Comparison of ENCODE assay signal across 9 cellular contexts in the genomic region with DNA sequence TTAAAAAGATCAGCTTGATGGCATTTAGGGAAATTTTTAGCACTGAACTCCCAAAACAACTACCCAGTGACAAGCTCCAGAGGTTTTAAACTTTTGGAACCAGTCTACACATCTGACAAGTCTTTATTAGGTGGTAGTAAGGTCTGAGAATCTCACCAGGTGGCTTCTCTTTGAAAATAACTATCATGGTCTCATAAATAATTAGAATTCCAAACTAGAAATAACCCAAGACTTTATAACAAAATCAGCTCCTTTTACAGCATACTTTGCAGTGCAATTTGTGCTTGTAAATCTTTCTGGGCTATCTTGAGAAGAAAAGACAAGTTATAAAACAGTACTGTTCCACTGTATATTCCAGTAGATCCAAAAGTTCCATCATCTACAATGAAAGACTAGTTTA.
A peak's percentile ranks its signal among the peaks of the same experiment; 100 is the strongest.
DNase-seq lines count a peak whose midpoint lies in the region; ATAC-seq and TF ChIP-seq lines count a peak whose summit lies in the region.
"Had no signal": no experiment of that assay in that cellular context is flagged by ENCODE, and none has a peak within 500 bp of the region (broad histone marks: within the 10 kb centered on the region; RNA-seq: fewer than 3 reads in every experiment).

No MANE protein-coding gene starts in this region.

- peaks cover 3% of the 10 kb centered on the region for H3K9me3 Mint-ChIP-seq in activated CD4-positive, alpha-beta T cell treated with anti-CD3 and anti-CD28 coated beads, Interleukin-2, amount 10 ng/mL, durations not matched to agents 24 days and 14 days
- H3K9me3 Mint-ChIP-seq in stimulated activated naive CD8-positive, alpha-beta T cell treated with anti-CD3 and anti-CD28 coated beads, Interleukin-15, amount 100 ng/mL, for 72 hours: no peaks in the 10 kb centered on the region

- TF ChIP-seq CTCF in gastroesophageal sphincter (IDR thresholded peaks at IDR 0.05) (no peak), omental fat pad (IDR thresholded peaks at IDR 0.05) (no peak)

- intact Hi-C loops in activated CD4-positive, alpha-beta T cell treated with anti-CD3 and anti-CD28 coated beads, Interleukin-2, amount 10 ng/mL, durations not matched to agents 24 days and 14 days (cut with micrococcal nuclease): loop anchor here (2.0 kb wide), 2 partner anchors 47 to 141 kb away; a partner anchor contains a TSS

- H3K4me1 Mint-ChIP-seq in activated CD4-positive, alpha-beta T cell treated with anti-CD3 and anti-CD28 coated beads, Interleukin-2, amount 10 ng/mL, durations not matched to agents 24 days and 14 days: peaks cover 14% of the 10 kb centered on the region
- H3K4me1 Mint-ChIP-seq in T-helper 17 cell: peaks cover 9% of the 10 kb centered on the region
- H3K4me1 Mint-ChIP-seq in stimulated activated naive CD8-positive, alpha-beta T cell treated with anti-CD3 and anti-CD28 coated beads, Interleukin-15, amount 100 ng/mL, for 72 hours: peaks cover 19% of the 10 kb centered on the region

- H3K4me3 ChIP-seq in gastroesophageal sphincter: peak overlapping the region; percentile 60 to 64

- no peak for TF ChIP-seq POLR2A in gastroesophageal sphincter (IDR thresholded peaks at IDR 0.05)

- H3K9me3 ChIP-seq in T-helper 17 cell (ENCODE audit: control insufficient read depth, low read length, poor library complexity, severe bottlenecking) (no peaks in the 10 kb centered on the region), gastroesophageal sphincter (no peaks in the 10 kb centered on the region)

- TF ChIP-seq EP300 in gastroesophageal sphincter (IDR thresholded peaks at IDR 0.05): no peak

- no peaks in the 10 kb centered on the region for H3K27me3 ChIP-seq in gastroesophageal sphincter

- peaks cover 0 to 19% (median 3%) of the 10 kb centered on the region in 3 donors for H3K4me1 ChIP-seq in gastroesophageal sphincter

- peaks cover 11% of the 10 kb centered on the region for H3K27me3 Mint-ChIP-seq in activated CD4-positive, alpha-beta T cell treated with anti-CD3 and anti-CD28 coated beads, Interleukin-2, amount 10 ng/mL, durations not matched to agents 24 days and 14 days
- no peaks in the 10 kb centered on the region for H3K27me3 Mint-ChIP-seq in T-helper 17 cell
- H3K27me3 Mint-ChIP-seq in stimulated activated naive CD8-positive, alpha-beta T cell treated with anti-CD3 and anti-CD28 coated beads, Interleukin-15, amount 100 ng/mL, for 72 hours: no peaks in the 10 kb centered on the region

- H3K4me3 Mint-ChIP-seq in activated CD4-positive, alpha-beta T cell treated with anti-CD3 and anti-CD28 coated beads, Interleukin-2, amount 10 ng/mL, durations not matched to agents 24 days and 14 days: peak overlapping the region; percentile 89
- no peak overlapping the region for H3K4me3 Mint-ChIP-seq in T-helper 17 cell
- peak overlapping the region; percentile 86 to 92 for H3K4me3 Mint-ChIP-seq in stimulated activated naive CD8-positive, alpha-beta T cell treated with anti-CD3 and anti-CD28 coated beads, Interleukin-15, amount 100 ng/mL, for 72 hours

- H3K36me3 Mint-ChIP-seq in activated CD4-positive, alpha-beta T cell treated with anti-CD3 and anti-CD28 coated beads, Interleukin-2, amount 10 ng/mL, durations not matched to agents 24 days and 14 days (ENCODE audit: low read depth): peaks cover 12% of the 10 kb centered on the region
- peaks cover 4% of the 10 kb centered on the region for H3K36me3 Mint-ChIP-seq in T-helper 17 cell (ENCODE audit: low read depth)

- peaks cover 0 to 37% of the 10 kb centered on the region in 2 donors for H3K36me3 ChIP-seq in gastroesophageal sphincter

- no peak for DNase-seq in activated CD4-positive, alpha-beta T cell treated with anti-CD3 and anti-CD28 coated beads, Interleukin-2, amount 10 ng/mL, durations not matched to agents 24 days and 14 days
- DNase-seq in activated CD4-positive, alpha-beta T cell treated with anti-CD3 and anti-CD28 coated beads, Interleukin-2, amount 50 U/mL, for 4 hours: no peak
- no peak for DNase-seq in T-helper 17 cell
- no peak for DNase-seq in stimulated activated naive CD8-positive, alpha-beta T cell treated with anti-CD3 and anti-CD28 coated beads, Interleukin-15, amount 100 ng/mL, for 72 hours
- DNase-seq in omental fat pad (ENCODE audit: low spot score): no peak
- DNase-seq in NCI-H1092 (lab: John Stamatoyannopoulos, UW): no peak
- DNase-seq in anterior cingulate cortex (lab: John Stamatoyannopoulos, UW): no peak
- DNase-seq: amniotic stem cell had no signal

- ATAC-seq in T-helper 17 cell: no peak
- no peak for ATAC-seq in gastroesophageal sphincter
- no peak for ATAC-seq in stimulated activated naive CD8-positive, alpha-beta T cell treated with anti-CD3 and anti-CD28 coated beads, Interleukin-15, amount 100 ng/mL, for 72 hours
- ATAC-seq in omental fat pad (ENCODE audit: low FRiP score): no peak

- H3K27ac Mint-ChIP-seq in activated CD4-positive, alpha-beta T cell treated with anti-CD3 and anti-CD28 coated beads, Interleukin-2, amount 10 ng/mL, durations not matched to agents 24 days and 14 days: peak overlapping the region; percentile 97
- H3K27ac Mint-ChIP-seq in T-helper 17 cell: peak overlapping the region; percentile 95
- peak overlapping the region in 1 of 2 donors; percentile 99 for H3K27ac Mint-ChIP-seq in stimulated activated naive CD8-positive, alpha-beta T cell treated with anti-CD3 and anti-CD28 coated beads, Interleukin-15, amount 100 ng/mL, for 72 hours

- peak overlapping the region; percentile 84 to 97 (median 92) for H3K27ac ChIP-seq in gastroesophageal sphincter
